Comparison of ENCODE assay signal across 20 cellular contexts in the genomic region with DNA sequence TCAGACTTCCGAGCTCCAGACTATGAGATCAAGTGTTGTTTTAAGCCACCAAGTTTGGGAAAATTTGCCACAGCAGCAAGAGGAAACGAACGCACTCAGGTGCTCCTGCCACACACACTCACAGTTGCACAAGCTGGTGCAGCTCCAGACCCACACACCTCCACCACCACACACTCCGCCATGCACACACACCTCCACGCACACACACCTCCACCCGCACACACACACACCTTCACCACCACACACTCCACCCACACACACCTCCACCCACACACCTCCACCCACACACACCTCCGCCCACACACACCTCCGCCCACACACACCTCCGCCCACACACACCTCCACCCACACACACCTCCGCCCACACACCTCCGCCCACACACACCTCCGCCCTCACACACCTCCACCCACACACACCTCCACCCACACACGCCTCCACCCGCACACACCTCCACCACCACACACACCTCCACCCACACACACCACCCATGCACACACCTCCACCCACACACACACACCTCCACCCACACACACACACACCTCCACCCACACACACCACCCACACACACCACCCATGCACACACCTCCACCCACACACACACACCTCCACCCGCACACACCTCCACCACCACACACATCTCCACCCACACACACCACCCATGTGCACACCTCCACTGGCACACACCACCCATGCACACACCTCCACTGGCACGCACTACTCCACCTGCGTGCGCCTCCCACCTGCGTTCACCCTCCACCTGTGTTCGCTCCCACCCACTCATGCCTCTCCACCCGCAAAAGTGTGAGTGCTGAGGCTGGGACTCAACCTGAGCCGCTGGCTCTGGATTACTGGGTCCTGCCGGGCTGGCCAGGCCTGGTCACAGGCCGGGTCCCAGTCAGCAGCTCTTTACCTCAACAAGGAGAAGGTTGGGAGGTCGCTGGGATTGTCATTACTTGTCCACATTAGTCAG.
DNase-seq lines count a peak whose midpoint lies in the region; ATAC-seq and TF ChIP-seq lines count a peak whose summit lies in the region.
"Had no signal": no experiment of that assay in that cellular context is flagged by ENCODE, and none has a peak within 500 bp of the region (broad histone marks: within the 10 kb centered on the region; RNA-seq: fewer than 3 reads in every experiment).

No MANE protein-coding gene starts in this region.

- peaks cover 2 to 20% of the 10 kb centered on the region in 2 donors for H3K4me1 Mint-ChIP-seq in effector memory CD8-positive, alpha-beta T cell (ENCODE audit: low read depth in 2 of 2)
- H3K4me1 Mint-ChIP-seq in stimulated activated naive B cell treated with anti-CD40 and anti-IgM and Interleukin-4, amounts not matched to agents 10 μg/mL and 1 μg/mL and 100 μg/mL, for 72 hours: peaks cover 12 to 24% of the 10 kb centered on the region in 2 donors

- ATAC-seq in RWPE2 (ENCODE audit: low read depth) (no peak), GM21447 (IDR thresholded peaks at IDR 0.05; ENCODE audit: unreplicated experiment) (no peak)
- peak; percentile 44 for ATAC-seq in effector memory CD8-positive, alpha-beta T cell (replicated peaks)
- ATAC-seq in stimulated activated naive B cell treated with anti-CD40 and anti-IgM and Interleukin-4, amounts not matched to agents 10 μg/mL and 1 μg/mL and 100 μg/mL, for 72 hours (replicated peaks): no peak
- ATAC-seq: body of pancreas; naive thymus-derived CD8-positive, alpha-beta T cell had no signal

- no peaks in the 10 kb centered on the region for H3K4me1 ChIP-seq in RWPE2 (ENCODE audit: insufficient read depth, poor library complexity, severe bottlenecking)
- H3K4me1 ChIP-seq: SJSA1 had no signal

- H3K9me3 ChIP-seq in RWPE2 (ENCODE audit: severe bottlenecking): no peaks in the 10 kb centered on the region
- H3K9me3 ChIP-seq: body of pancreas, SJSA1, suprapubic skin had no signal

- peaks cover 12% of the 10 kb centered on the region for H3K36me3 Mint-ChIP-seq in effector memory CD8-positive, alpha-beta T cell (ENCODE audit: insufficient read depth)
- H3K36me3 Mint-ChIP-seq in stimulated activated naive B cell treated with anti-CD40 and anti-IgM and Interleukin-4, amounts not matched to agents 10 μg/mL and 1 μg/mL and 100 μg/mL, for 72 hours: peaks cover 1 to 3% of the 10 kb centered on the region in 2 donors
- H3K36me3 Mint-ChIP-seq: activated naive CD8-positive, alpha-beta T cell treated with anti-CD3 and anti-CD28 coated beads, Interleukin-2, amount 10 ng/mL, durations not matched to agents 7 days and 5 days; CD14-positive monocyte; naive thymus-derived CD8-positive, alpha-beta T cell had no signal

- peaks cover 7 to 8% of the 10 kb centered on the region in 2 donors for H3K9me3 Mint-ChIP-seq in effector memory CD8-positive, alpha-beta T cell
- peaks cover 4 to 7% of the 10 kb centered on the region in 2 donors for H3K9me3 Mint-ChIP-seq in stimulated activated naive B cell treated with anti-CD40 and anti-IgM and Interleukin-4, amounts not matched to agents 10 μg/mL and 1 μg/mL and 100 μg/mL, for 72 hours
- H3K9me3 Mint-ChIP-seq: activated naive CD8-positive, alpha-beta T cell treated with anti-CD3 and anti-CD28 coated beads, Interleukin-2, amount 10 ng/mL, durations not matched to agents 7 days and 5 days; naive thymus-derived CD8-positive, alpha-beta T cell had no signal

- H3K27me3 ChIP-seq in RWPE2 (ENCODE audit: insufficient read depth, poor library complexity, severe bottlenecking): peaks cover 16% of the 10 kb centered on the region
- H3K27me3 ChIP-seq: SJSA1 had no signal

- no peak overlapping the region for H3K4me3 ChIP-seq in RWPE2 (ENCODE audit: severe bottlenecking)
- H3K4me3 ChIP-seq: body of pancreas, coronary artery, SJSA1, suprapubic skin had no signal

- no peak for TF ChIP-seq CTCF in RWPE2 (IDR thresholded peaks at IDR 0.05; ENCODE audit: poor library complexity, severe bottlenecking)

- H3K27me3 Mint-ChIP-seq in effector memory CD8-positive, alpha-beta T cell: peaks cover 5 to 32% of the 10 kb centered on the region in 2 donors
- H3K27me3 Mint-ChIP-seq in stimulated activated naive B cell treated with anti-CD40 and anti-IgM and Interleukin-4, amounts not matched to agents 10 μg/mL and 1 μg/mL and 100 μg/mL, for 72 hours: peaks cover 40 to 42% of the 10 kb centered on the region in 2 donors

- no peaks in the 10 kb centered on the region for H3K36me3 ChIP-seq in RWPE2 (ENCODE audit: low read depth)
- H3K36me3 ChIP-seq: SJSA1, suprapubic skin had no signal

- DNase-seq in activated T-cell treated with anti-CD3 and anti-CD28 coated beads for 4 hours (peak; percentile 2), RWPE2 (ENCODE audit: low spot score) (peak; percentile 74), NCI-H1436 (lab: John Stamatoyannopoulos, UW) (no peak), hepatic stellate cell (ENCODE audit: low spot score) (no peak)
- no peak for DNase-seq in activated T-cell treated with anti-CD3 and anti-CD28 coated beads, Interleukin-2, amount 50 U/mL, for 1 hour
- no peak for DNase-seq in effector memory CD8-positive, alpha-beta T cell
- no peak for DNase-seq in stimulated activated naive B cell treated with anti-CD40 and anti-IgM and Interleukin-4, amounts not matched to agents 10 μg/mL and 1 μg/mL and 100 μg/mL, for 72 hours
- DNase-seq: activated naive CD8-positive, alpha-beta T cell treated with anti-CD3 and anti-CD28 coated beads, Interleukin-2, amount 10 ng/mL, durations not matched to agents 7 days and 5 days; body of pancreas; DMS153; hippocampal formation; NCI-H1930; stimulated activated CD4-positive, alpha-beta T cell treated with anti-CD3 and anti-CD28 coated beads, Interleukin-4, amount 100 ng/mL, for 24 hours had no signal

- peak overlapping the region; percentile 81 to 83 for H3K27ac Mint-ChIP-seq in effector memory CD8-positive, alpha-beta T cell
- peak overlapping the region; percentile 93 for H3K27ac Mint-ChIP-seq in stimulated activated naive B cell treated with anti-CD40 and anti-IgM and Interleukin-4, amounts not matched to agents 10 μg/mL and 1 μg/mL and 100 μg/mL, for 72 hours
- H3K27ac Mint-ChIP-seq: activated naive CD8-positive, alpha-beta T cell treated with anti-CD3 and anti-CD28 coated beads, Interleukin-2, amount 10 ng/mL, durations not matched to agents 7 days and 5 days; CD14-positive monocyte had no signal

- H3K4me3 Mint-ChIP-seq in effector memory CD8-positive, alpha-beta T cell: no peak overlapping the region
- peak overlapping the region; percentile 66 to 73 for H3K4me3 Mint-ChIP-seq in stimulated activated naive B cell treated with anti-CD40 and anti-IgM and Interleukin-4, amounts not matched to agents 10 μg/mL and 1 μg/mL and 100 μg/mL, for 72 hours
- H3K4me3 Mint-ChIP-seq: activated naive CD8-positive, alpha-beta T cell treated with anti-CD3 and anti-CD28 coated beads, Interleukin-2, amount 10 ng/mL, durations not matched to agents 7 days and 5 days; CD14-positive monocyte had no signal

- H3K27ac ChIP-seq in RWPE2 (ENCODE audit: poor library complexity, severe bottlenecking): no peak overlapping the region
- H3K27ac ChIP-seq: body of pancreas, coronary artery, KMS-11, SJSA1, suprapubic skin had no signal

Comparison
In these comparisons a context has a peak if more than half of its experiments do, and no peak if none do; other contexts are left out.
1. DNase-seq: peak in activated T-cell treated with anti-CD3 and anti-CD28 coated beads for 4 hours (single experiment) and RWPE2 (single experiment); none in activated T-cell treated with anti-CD3 and anti-CD28 coated beads, Interleukin-2, amount 50 U/mL, for 1 hour (single experiment), effector memory CD8-positive, alpha-beta T cell (0 of 3), stimulated activated naive B cell treated with anti-CD40 and anti-IgM and Interleukin-4, amounts not matched to agents 10 μg/mL and 1 μg/mL and 100 μg/mL, for 72 hours (single experiment), NCI-H1436 (single experiment) and hepatic stellate cell (single experiment).
2. H3K4me3 Mint-ChIP-seq: peak in stimulated activated naive B cell treated with anti-CD40 and anti-IgM and Interleukin-4, amounts not matched to agents 10 μg/mL and 1 μg/mL and 100 μg/mL, for 72 hours (2 of 2); none in effector memory CD8-positive, alpha-beta T cell (0 of 2).